9 cellular contexts compared by ENCODE assay signal in the genomic region with DNA sequence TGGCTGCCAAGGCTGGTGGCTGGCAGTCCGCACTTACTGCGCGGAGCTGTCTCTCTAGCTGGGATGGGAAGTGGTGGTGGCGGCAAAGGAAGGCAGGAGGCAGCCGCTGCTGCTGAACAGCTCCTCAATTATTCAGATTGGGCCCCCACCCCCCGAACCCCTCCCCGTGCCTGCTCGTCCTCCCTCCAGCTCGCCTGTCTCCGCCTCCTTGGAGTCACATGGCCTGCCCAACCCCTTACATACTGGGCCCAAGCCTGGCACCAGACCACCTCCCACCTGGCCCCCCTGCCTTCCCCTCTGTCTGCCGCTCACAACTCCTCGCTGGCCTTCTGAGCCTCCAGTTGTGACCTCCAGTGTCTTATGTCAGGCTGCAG. TPM values are rescaled to one million over a fixed set of nuclear protein-coding genes. Genes with fewer than 3 reads are reported as not detected.
DNase-seq lines count a peak whose midpoint lies in the region; ATAC-seq and TF ChIP-seq lines count a peak whose summit lies in the region.
"Had no signal": no experiment of that assay in that cellular context is flagged by ENCODE, and none has a peak within 500 bp of the region (broad histone marks: within the 10 kb centered on the region; RNA-seq: fewer than 3 reads in every experiment).

A gene (minus strand): TSS at position 139 of the 374 bp plus-strand sequence. CDS start 59,139 bp downstream, outside the sequence.

- TF ChIP-seq POLR2A in heart left ventricle (IDR thresholded peaks at IDR 0.05), result no peak

- H3K27ac ChIP-seq in heart left ventricle (no peak within 1 kb of the TSS), mammary epithelial cell (ENCODE audit: insufficient read depth, low read depth, low read length) (no peak within 1 kb of the TSS)

- peaks cover 12 to 54% (median 23%) of the 10 kb centered on the region in 9 donors for H3K27me3 ChIP-seq in heart left ventricle
- H3K27me3 ChIP-seq in mammary epithelial cell (ENCODE audit: insufficient read depth, low read length), result peaks cover 17% of the 10 kb centered on the region

- WGBS in heart left ventricle, 4 donors, result 4 to 16% (median 7%) methylated on average over 3 to 12 of the region's 12 CpGs
- WGBS in mammary epithelial cell (ENCODE audit: low coverage, missing lambda C conversion rate), result no CpG with 5 or more reads among the region's 12 CpGs

- CTCF ChIA-PET in mammary epithelial cell (lab: Charles Lee; ENCODE audit: low non-redundant PET), result no interaction called here

- TF ChIP-seq CTCF in heart left ventricle (IDR thresholded peaks at IDR 0.05) (no peak), mammary epithelial cell (conservative IDR thresholded peaks at IDR 0.05 in 1 of 2, IDR thresholded peaks at IDR 0.05 in 1 of 2; ENCODE audit: extremely low read depth in 1 of 2, insufficient read depth in 1 of 2, low read depth in 1 of 2, low read length in 2 of 2) (no peak)

- H3K4me2 ChIP-seq in mammary epithelial cell (ENCODE audit: insufficient read depth, low read depth, low read length), result peak within 1 kb of the TSS; percentile 75

- no peaks in the 10 kb centered on the region for H4K20me1 ChIP-seq in mammary epithelial cell (ENCODE audit: insufficient read depth, low read length)

- no peaks in the 10 kb centered on the region for H3K79me2 ChIP-seq in mammary epithelial cell (ENCODE audit: insufficient read depth, low read length)

- H3K36me3 ChIP-seq in heart left ventricle, result no peaks in the 10 kb centered on the region
- no peaks in the 10 kb centered on the region for H3K36me3 ChIP-seq in mammary epithelial cell (ENCODE audit: insufficient read depth, low read length)

- H3K9me3 ChIP-seq in heart left ventricle (no peaks in the 10 kb centered on the region), mammary epithelial cell (replicated peaks; ENCODE audit: insufficient read depth, low read length) (no peaks in the 10 kb centered on the region)

- in situ Hi-C loops in mammary epithelial cell (cut with MboI; ENCODE audit: low sequenced_read_pairs in 2 of 2), result no loop called here

- dilution Hi-C loops in mammary epithelial cell (cut with HindIII; ENCODE audit: low sequenced_read_pairs), result no loop called here

- H3K4me1 ChIP-seq in heart left ventricle (peaks cover 0 to 16% (median 3%) of the 10 kb centered on the region in 12 donors), mammary epithelial cell (ENCODE audit: insufficient read depth, low read length) (peaks cover 8% of the 10 kb centered on the region)

- H3K4me3 ChIP-seq in heart left ventricle, result peak within 1 kb of the TSS; percentile 15 to 48 (median 36)
- H3K4me3 ChIP-seq in mammary epithelial cell (replicated peaks in 1 of 3; ENCODE audit: insufficient read depth in 1 of 3, low read depth in 2 of 3, low read length in 3 of 3), result peak within 1 kb of the TSS in 2 of 3 experiments; percentile 17 to 19

- no TSS peak for BruUV-seq in mammary epithelial cell (replicated peaks; lab: Mats Ljungman, UMichigan)

- intact Hi-C loops in heart left ventricle (cut with DNase I) (no loop called here), cardiac septum (cut with DNase I) (no loop called here), mammary epithelial cell (cut with micrococcal nuclease) (no loop called here)

- ATAC-seq in heart left ventricle (peak in 3 of 4 donors; percentile 39 to 54 (median 53)), GM18867 (IDR thresholded peaks at IDR 0.05; ENCODE audit: unreplicated experiment) (no peak), HG03139 (IDR thresholded peaks at IDR 0.05; ENCODE audit: unreplicated experiment) (no peak)

- DNase-seq in heart left ventricle (peak in 1 of 5 donors; percentile 7), cardiac septum (ENCODE audit: low spot score) (no peak), mammary epithelial cell (no peak), islet precursor cell (peak; percentile 56), mucosa of gallbladder (ENCODE audit: low spot score) (no peak)
- DNase-seq in stimulated activated naive CD4-positive, alpha-beta T cell (lab: John Stamatoyannopoulos, UW), result no peak
- DNase-seq: activated CD4-positive, alpha-beta T cell treated with anti-CD3 and anti-CD28 coated beads, Interleukin-2, amount 10 ng/mL, durations not matched to agents 24 days and 14 days had no signal

- H3K9ac ChIP-seq in mammary epithelial cell (ENCODE audit: insufficient read depth, low read length), result no peak within 1 kb of the TSS

- H2AFZ ChIP-seq in mammary epithelial cell (ENCODE audit: low read depth, low read length), result peak within 1 kb of the TSS; percentile 11

RNA-seq across cellular contexts. Expression of the gene that starts here (rescaled TPM):
- under 1 TPM in 2 of 9 donors, not detected in 7; 0.02 TPM for total RNA-seq in heart left ventricle
- not detected for polyA plus RNA-seq in heart left ventricle
- not detected for total RNA-seq in cardiac septum
- under 1 TPM in 1 of 2 donors, not detected in 1; under 0.01 TPM for total RNA-seq in mammary epithelial cell
- not detected for polyA plus RNA-seq in mammary epithelial cell
- not detected for polyA minus RNA-seq in mammary epithelial cell
- 0.32 TPM for total RNA-seq in mucosa of gallbladder
- total RNA-seq: activated CD4-positive, alpha-beta T cell treated with anti-CD3 and anti-CD28 coated beads, Interleukin-2, amount 10 ng/mL, durations not matched to agents 24 days and 14 days had no signal

Comparison
In these comparisons a context has a peak if more than half of its experiments do, and no peak if none do; other contexts are left out.
1. Peak in ATAC-seq and H3K4me3 ChIP-seq in heart left ventricle; RNA of the gene not detected or under 1 TPM.